In genomic region chr2:150211164-150211631, GRCh38 we compare ENCODE assay signal across 1 cellular context.
TF ChIP-seq lines count a peak whose summit lies in the region.

No MANE protein-coding gene starts in this region.

TF ChIP-seq in GM23338, 12 proteins besides CTCF, POLR2A, EP300 and RAD21 (continued from another document):
- no peak for TF ChIP-seq ZNF462 (CRISPR knock-in tag; IDR thresholded peaks at IDR 0.05)
- TF ChIP-seq ZNF331 (CRISPR knock-in tag; IDR thresholded peaks at IDR 0.05; ENCODE audit: low read depth) = no peak
- no peak for TF ChIP-seq CREB1 (CRISPR knock-in tag; IDR thresholded peaks at IDR 0.05; ENCODE audit: low read depth)
- no peak for TF ChIP-seq POLR2AphosphoS5 (IDR thresholded peaks at IDR 0.05; ENCODE audit: low read depth)
- no peak for TF ChIP-seq EZH2phosphoT487 (IDR thresholded peaks at IDR 0.05; ENCODE audit: unreplicated experiment)
- TF ChIP-seq NANOG (IDR thresholded peaks at IDR 0.05; ENCODE audit: borderline replicate concordance) = no peak
- TF ChIP-seq EZH2 (IDR thresholded peaks at IDR 0.05; ENCODE audit: low read depth, unreplicated experiment) = no peak
TF ChIP-seq in GM23338: peak in this region for 0.
